Comparison of ENCODE assay signal across 8 cellular contexts in genomic region chr2:219245148-219245898, GRCh38. TPM values are rescaled to one million over a fixed set of nuclear protein-coding genes. Genes with fewer than 3 reads are reported as not detected.
DNase-seq lines count a peak whose midpoint lies in the region; ATAC-seq and TF ChIP-seq lines count a peak whose summit lies in the region.

Gene GLB1L (minus strand): TSS chr2:219245444. CDS start chr2:219243573, 1,871 bp downstream.
Gene STK16 (plus strand): TSS chr2:219245479. CDS start chr2:219246000, 521 bp downstream.

- ATAC-seq in GM18873 (IDR thresholded peaks at IDR 0.05; ENCODE audit: low FRiP score, unreplicated experiment) (peak; percentile 56), HG03108 (IDR thresholded peaks at IDR 0.05; ENCODE audit: unreplicated experiment) (peak; percentile 50)

- DNase-seq in AG09319 (ENCODE audit: extremely low read depth, low read depth) (peak; percentile 84), NCI-H345 treated with DMSO at 0.1 percent for 48 hours (lab: John Stamatoyannopoulos, UW; ENCODE audit: unreplicated experiment) (peak; percentile 64), cerebellum (ENCODE audit: low spot score) (peak; percentile 96), kidney tubule cell (ENCODE audit: low spot score) (peak; percentile 94)
- DNase-seq in activated CD4-positive, CD25-positive, alpha-beta regulatory T cell treated with anti-CD3 and anti-CD28 coated beads, Interleukin-2, amount 50 U/mL, for 72 hours, result peak; percentile 94
- peak; percentile 76 to 84 for DNase-seq in stimulated activated CD4-positive, alpha-beta T cell treated with anti-CD3 and anti-CD28 coated beads, Interleukin-15, amount 100 ng/mL, for 48 hours (ENCODE audit: low read depth in 2 of 2)

- no peak for TF ChIP-seq CTCF in AG09319 (IDR thresholded peaks at IDR 0.05; ENCODE audit: low read depth, low read length)

RNA-seq across cellular contexts. Expression of gene GLB1L, which starts in this region (rescaled TPM):
- 4.4 TPM for total RNA-seq in cerebellum

RNA-seq across cellular contexts. Expression of gene STK16, which starts in this region (rescaled TPM):
- 12.1 TPM for total RNA-seq in cerebellum

Comparison
In these comparisons a context has a peak if more than half of its experiments do, and no peak if none do; other contexts are left out.
1. Peak in every context shown above with its lines: DNase-seq and ATAC-seq.